ENCODE assay signal across 1 cellular context in the genomic region with DNA sequence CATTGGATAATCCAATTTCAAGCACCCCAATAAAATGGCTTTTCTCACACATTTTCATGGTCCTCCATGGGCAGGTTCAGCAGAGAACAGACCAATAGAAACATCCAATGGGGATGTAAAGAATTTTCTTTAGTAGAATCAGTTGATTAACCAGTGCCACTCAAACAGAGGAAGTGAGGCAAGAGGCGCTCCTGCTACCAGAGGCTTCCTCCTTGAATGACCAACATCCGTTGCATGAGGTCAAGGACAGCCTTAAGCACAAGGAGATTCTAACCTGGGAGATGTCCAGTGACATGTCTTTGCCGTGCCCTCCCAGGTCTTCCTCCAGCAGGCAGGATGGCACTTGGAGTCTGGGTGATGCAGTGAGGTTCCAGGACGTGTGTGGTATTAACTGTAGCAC.
TF ChIP-seq lines count a peak whose summit lies in the region.

No MANE protein-coding gene starts in this region.

TF ChIP-seq in IMR-90, 13 proteins besides CTCF, POLR2A, EP300 and RAD21 (continued from another document):
- TF ChIP-seq MAFK (IDR thresholded peaks at IDR 0.05; ENCODE audit: low read depth, low read length) (no peak), MAZ (IDR thresholded peaks at IDR 0.05; ENCODE audit: borderline replicate concordance, low read depth, low read length) (no peak), NFE2L2 (IDR thresholded peaks at IDR 0.05; ENCODE audit: low read depth, low read length) (no peak)
- TF ChIP-seq, protein P1, sequence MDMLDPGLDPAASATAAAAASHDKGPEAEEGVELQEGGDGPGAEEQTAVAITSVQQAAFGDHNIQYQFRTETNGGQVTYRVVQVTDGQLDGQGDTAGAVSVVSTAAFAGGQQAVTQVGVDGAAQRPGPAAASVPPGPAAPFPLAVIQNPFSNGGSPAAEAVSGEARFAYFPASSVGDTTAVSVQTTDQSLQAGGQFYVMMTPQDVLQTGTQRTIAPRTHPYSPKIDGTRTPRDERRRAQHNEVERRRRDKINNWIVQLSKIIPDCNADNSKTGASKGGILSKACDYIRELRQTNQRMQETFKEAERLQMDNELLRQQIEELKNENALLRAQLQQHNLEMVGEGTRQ (IDR thresholded peaks at IDR 0.05; ENCODE audit: low read depth, low read length), result no peak
